Comparison of ENCODE assay signal across 1 cellular context in the genomic region with DNA sequence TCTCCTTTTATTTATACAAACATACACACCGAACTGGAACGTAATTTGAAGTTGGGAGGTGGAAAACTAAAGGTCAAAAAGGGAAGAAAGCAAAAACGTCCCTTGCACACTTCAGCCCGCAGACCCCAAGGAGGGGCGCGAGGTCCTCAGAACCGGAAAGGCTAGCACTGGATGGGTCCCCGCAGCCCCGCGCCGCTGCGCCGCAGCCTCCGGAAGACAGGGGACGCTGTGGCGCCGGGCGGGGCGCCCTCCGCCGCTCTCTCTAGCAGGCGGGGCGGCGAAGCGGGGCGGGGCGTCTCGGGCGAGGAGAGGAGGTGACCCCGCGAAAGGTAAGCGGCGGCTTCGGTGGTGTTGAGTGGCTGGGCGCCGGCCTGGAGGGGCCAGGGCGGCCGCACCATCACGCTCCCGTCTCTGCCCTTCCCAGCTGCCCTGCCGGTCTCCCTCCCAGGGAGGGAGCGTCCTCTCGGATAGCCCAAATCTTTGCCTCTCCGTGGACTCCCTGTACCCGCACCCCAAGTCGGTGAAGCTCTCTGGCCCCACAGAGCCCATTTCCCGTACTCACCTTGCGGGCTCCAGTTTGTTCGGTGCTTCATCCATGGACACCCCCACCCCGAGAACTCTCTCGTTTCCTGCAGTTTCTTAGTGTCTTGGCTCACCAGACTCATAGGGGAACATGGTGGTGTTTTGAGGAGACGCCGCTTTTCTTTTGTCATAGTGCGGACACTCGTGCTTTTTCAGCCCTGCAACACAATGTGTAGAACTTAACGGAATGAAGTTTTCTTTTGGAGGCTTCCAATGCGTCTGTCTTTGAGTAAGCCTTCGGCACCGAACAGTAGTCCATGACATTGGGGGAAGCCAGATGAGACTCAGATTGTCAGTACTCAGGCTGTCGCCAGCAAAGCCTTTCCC.
TF ChIP-seq lines count a peak whose summit lies in the region.

A gene with protein sequence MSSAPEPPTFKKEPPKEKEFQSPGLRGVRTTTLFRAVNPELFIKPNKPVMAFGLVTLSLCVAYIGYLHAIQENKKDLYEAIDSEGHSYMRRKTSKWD (plus strand): TSS at position 285 of the 909 bp plus-strand sequence. CDS start 14,444 bp downstream, outside the sequence.

TF ChIP-seq in K562, 482 proteins besides CTCF, POLR2A, EP300 and RAD21 (continued from another document and continues in another):
- TF ChIP-seq CXXC5 (CRISPR knock-in tag; IDR thresholded peaks at IDR 0.05) (peak; percentile 85), RCOR1 (IDR thresholded peaks at IDR 0.05; ENCODE audit: borderline replicate concordance in 1 of 2, low read depth in 2 of 2, low read length in 2 of 2) (peak in 1 of 2 experiments; percentile 64; a peak in 2 of 4 replicates), MEF2D (tag; conservative IDR thresholded peaks at IDR 0.05; ENCODE audit: low read depth) (no peak), ZNF696 (CRISPR knock-in tag; conservative IDR thresholded peaks at IDR 0.05) (no peak), ILF3 (IDR thresholded peaks at IDR 0.05; ENCODE audit: borderline replicate concordance) (no peak), CHD2 (IDR thresholded peaks at IDR 0.05; ENCODE audit: low read depth, low read length) (no peak), ATF1 (CRISPR knock-in tag; IDR thresholded peaks at IDR 0.05) (no peak), ATF1 (tag; IDR thresholded peaks at IDR 0.05) (peak; percentile 59; the same call in 1 of the 2 replicates), DPF2 (IDR thresholded peaks at IDR 0.05) (no peak), ZBTB49 (CRISPR knock-in tag; IDR thresholded peaks at IDR 0.05; ENCODE audit: borderline replicate concordance) (no peak), SIN3A (IDR thresholded peaks at IDR 0.05; ENCODE audit: borderline replicate concordance in 2 of 2, control insufficient read depth in 1 of 2, low read depth in 2 of 2, low read length in 2 of 2) (0 out of 4 replicates have a peak, but pooled peaks of 1 of the 2 experiments have one; percentile 8), ZNF143 (CRISPR knock-in tag; IDR thresholded peaks at IDR 0.05) (no peak), STAT6 (CRISPR knock-in tag; IDR thresholded peaks at IDR 0.05) (no peak), ZNF699 (CRISPR knock-in tag; IDR thresholded peaks at IDR 0.05; ENCODE audit: insufficient replicate concordance) (no peak), CEBPB (tag; IDR thresholded peaks at IDR 0.05) (no peak), NCOA4 (IDR thresholded peaks at IDR 0.05; ENCODE audit: partially characterized antibody) (no peak), TAL1 (IDR thresholded peaks at IDR 0.05) (no peak), NCOA2 (IDR thresholded peaks at IDR 0.05; ENCODE audit: partially characterized antibody in 2 of 2) (no peak), IFI16 (CRISPR knock-in tag; IDR thresholded peaks at IDR 0.05) (no peak), MCM7 (IDR thresholded peaks at IDR 0.05) (no peak), VEZF1 (CRISPR knock-in tag; IDR thresholded peaks at IDR 0.05) (peak; percentile 91), BRCA1 (IDR thresholded peaks at IDR 0.05) (no peak), BRCA1 (CRISPR knock-in tag; IDR thresholded peaks at IDR 0.05) (no peak), ZNF778 (CRISPR knock-in tag; IDR thresholded peaks at IDR 0.05) (no peak), ZNF644 (tag; IDR thresholded peaks at IDR 0.05; ENCODE audit: low read depth) (no peak), RBM17 (IDR thresholded peaks at IDR 0.05; ENCODE audit: borderline replicate concordance, low read depth, low read length) (no peak), ZNF407 (IDR thresholded peaks at IDR 0.05; ENCODE audit: low read depth) (no peak), TCF7 (IDR thresholded peaks at IDR 0.05; ENCODE audit: borderline replicate concordance) (no peak)
- TF ChIP-seq, protein P1, sequence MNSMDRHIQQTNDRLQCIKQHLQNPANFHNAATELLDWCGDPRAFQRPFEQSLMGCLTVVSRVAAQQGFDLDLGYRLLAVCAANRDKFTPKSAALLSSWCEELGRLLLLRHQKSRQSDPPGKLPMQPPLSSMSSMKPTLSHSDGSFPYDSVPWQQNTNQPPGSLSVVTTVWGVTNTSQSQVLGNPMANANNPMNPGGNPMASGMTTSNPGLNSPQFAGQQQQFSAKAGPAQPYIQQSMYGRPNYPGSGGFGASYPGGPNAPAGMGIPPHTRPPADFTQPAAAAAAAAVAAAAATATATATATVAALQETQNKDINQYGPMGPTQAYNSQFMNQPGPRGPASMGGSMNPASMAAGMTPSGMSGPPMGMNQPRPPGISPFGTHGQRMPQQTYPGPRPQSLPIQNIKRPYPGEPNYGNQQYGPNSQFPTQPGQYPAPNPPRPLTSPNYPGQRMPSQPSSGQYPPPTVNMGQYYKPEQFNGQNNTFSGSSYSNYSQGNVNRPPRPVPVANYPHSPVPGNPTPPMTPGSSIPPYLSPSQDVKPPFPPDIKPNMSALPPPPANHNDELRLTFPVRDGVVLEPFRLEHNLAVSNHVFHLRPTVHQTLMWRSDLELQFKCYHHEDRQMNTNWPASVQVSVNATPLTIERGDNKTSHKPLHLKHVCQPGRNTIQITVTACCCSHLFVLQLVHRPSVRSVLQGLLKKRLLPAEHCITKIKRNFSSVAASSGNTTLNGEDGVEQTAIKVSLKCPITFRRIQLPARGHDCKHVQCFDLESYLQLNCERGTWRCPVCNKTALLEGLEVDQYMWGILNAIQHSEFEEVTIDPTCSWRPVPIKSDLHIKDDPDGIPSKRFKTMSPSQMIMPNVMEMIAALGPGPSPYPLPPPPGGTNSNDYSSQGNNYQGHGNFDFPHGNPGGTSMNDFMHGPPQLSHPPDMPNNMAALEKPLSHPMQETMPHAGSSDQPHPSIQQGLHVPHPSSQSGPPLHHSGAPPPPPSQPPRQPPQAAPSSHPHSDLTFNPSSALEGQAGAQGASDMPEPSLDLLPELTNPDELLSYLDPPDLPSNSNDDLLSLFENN (IDR thresholded peaks at IDR 0.05; ENCODE audit: low read depth in 2 of 2, low read length in 2 of 2): no peak
- TF ChIP-seq, protein P2, sequence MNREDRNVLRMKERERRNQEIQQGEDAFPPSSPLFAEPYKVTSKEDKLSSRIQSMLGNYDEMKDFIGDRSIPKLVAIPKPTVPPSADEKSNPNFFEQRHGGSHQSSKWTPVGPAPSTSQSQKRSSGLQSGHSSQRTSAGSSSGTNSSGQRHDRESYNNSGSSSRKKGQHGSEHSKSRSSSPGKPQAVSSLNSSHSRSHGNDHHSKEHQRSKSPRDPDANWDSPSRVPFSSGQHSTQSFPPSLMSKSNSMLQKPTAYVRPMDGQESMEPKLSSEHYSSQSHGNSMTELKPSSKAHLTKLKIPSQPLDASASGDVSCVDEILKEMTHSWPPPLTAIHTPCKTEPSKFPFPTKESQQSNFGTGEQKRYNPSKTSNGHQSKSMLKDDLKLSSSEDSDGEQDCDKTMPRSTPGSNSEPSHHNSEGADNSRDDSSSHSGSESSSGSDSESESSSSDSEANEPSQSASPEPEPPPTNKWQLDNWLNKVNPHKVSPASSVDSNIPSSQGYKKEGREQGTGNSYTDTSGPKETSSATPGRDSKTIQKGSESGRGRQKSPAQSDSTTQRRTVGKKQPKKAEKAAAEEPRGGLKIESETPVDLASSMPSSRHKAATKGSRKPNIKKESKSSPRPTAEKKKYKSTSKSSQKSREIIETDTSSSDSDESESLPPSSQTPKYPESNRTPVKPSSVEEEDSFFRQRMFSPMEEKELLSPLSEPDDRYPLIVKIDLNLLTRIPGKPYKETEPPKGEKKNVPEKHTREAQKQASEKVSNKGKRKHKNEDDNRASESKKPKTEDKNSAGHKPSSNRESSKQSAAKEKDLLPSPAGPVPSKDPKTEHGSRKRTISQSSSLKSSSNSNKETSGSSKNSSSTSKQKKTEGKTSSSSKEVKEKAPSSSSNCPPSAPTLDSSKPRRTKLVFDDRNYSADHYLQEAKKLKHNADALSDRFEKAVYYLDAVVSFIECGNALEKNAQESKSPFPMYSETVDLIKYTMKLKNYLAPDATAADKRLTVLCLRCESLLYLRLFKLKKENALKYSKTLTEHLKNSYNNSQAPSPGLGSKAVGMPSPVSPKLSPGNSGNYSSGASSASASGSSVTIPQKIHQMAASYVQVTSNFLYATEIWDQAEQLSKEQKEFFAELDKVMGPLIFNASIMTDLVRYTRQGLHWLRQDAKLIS (CRISPR knock-in tag; IDR thresholded peaks at IDR 0.05): no peak
